13 cellular contexts compared by ENCODE assay signal in the genomic region with DNA sequence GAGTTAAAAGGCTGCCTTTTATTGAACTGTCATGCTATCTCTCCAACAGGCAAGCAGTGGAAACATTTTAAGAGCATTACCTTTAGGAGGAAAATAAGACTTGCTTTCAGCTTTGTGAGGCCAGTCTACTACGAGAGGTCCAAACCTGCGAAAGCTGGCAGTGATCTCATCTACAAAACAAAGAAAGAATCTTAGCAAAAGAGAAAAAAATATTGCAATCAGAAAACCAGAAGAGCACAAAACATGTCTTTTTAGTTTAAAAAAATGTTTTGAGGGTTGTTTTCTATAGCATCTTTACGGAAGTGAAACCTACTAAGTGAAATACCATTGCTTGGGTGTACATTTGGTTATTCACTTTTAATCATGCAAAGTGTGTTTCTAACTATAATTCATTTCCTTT.
DNase-seq lines count a peak whose midpoint lies in the region; ATAC-seq and TF ChIP-seq lines count a peak whose summit lies in the region.
"Had no signal": no experiment of that assay in that cellular context is flagged by ENCODE, and none has a peak within 500 bp of the region (broad histone marks: within the 10 kb centered on the region; RNA-seq: fewer than 3 reads in every experiment).

No MANE protein-coding gene starts in this region.

- no peaks in the 10 kb centered on the region for H3K27me3 Mint-ChIP-seq in T-helper 2 cell treated with Interferon-gamma antibody and Interleukin-4, amounts not matched to agents 5 μg/mL and 100 μg/mL, for 36 hours (ENCODE audit: low read depth)
- H3K27me3 Mint-ChIP-seq in activated CD4-positive, alpha-beta memory T cell treated with anti-CD3 and anti-CD28 coated beads, Interleukin-2, amount 10 ng/mL, durations not matched to agents 7 days and 5 days = no peaks in the 10 kb centered on the region
- H3K27me3 Mint-ChIP-seq: CD4-positive, alpha-beta T cell had no signal

- DNase-seq in GM13977 (ENCODE audit: low spot score) (peak; percentile 31), Right ventricle myocardium inferior (ENCODE audit: missing footprints) (no peak), posterior vena cava (ENCODE audit: low spot score) (no peak)
- DNase-seq in T-helper 2 cell treated with Interferon-gamma antibody and Interleukin-4, amounts not matched to agents 5 μg/mL and 100 μg/mL, for 36 hours (ENCODE audit: low spot score) = no peak
- no peak for DNase-seq in activated CD4-positive, alpha-beta memory T cell treated with anti-CD3 and anti-CD28 coated beads, Interleukin-2, amount 10 ng/mL, durations not matched to agents 7 days and 5 days
- DNase-seq: activated CD8-positive, alpha-beta memory T cell treated with anti-CD3 and anti-CD28 coated beads for 24 hours; caudate nucleus; CD4-positive, alpha-beta T cell; stimulated activated CD4-positive, alpha-beta T cell treated with anti-CD3 and anti-CD28 coated beads, Interleukin-12 subunit alpha, Interleukin-12 subunit beta, amount 100 ng/mL, for 4 hours; substantia nigra had no signal

- peaks cover 6% of the 10 kb centered on the region for H3K36me3 Mint-ChIP-seq in T-helper 2 cell treated with Interferon-gamma antibody and Interleukin-4, amounts not matched to agents 5 μg/mL and 100 μg/mL, for 36 hours (ENCODE audit: low read depth)
- H3K36me3 Mint-ChIP-seq in activated CD4-positive, alpha-beta memory T cell treated with anti-CD3 and anti-CD28 coated beads, Interleukin-2, amount 10 ng/mL, durations not matched to agents 7 days and 5 days (ENCODE audit: low read depth) = peaks cover 19% of the 10 kb centered on the region

- no peaks in the 10 kb centered on the region for H3K9me3 Mint-ChIP-seq in T-helper 2 cell treated with Interferon-gamma antibody and Interleukin-4, amounts not matched to agents 5 μg/mL and 100 μg/mL, for 36 hours
- H3K9me3 Mint-ChIP-seq in activated CD4-positive, alpha-beta memory T cell treated with anti-CD3 and anti-CD28 coated beads, Interleukin-2, amount 10 ng/mL, durations not matched to agents 7 days and 5 days = peaks cover 3% of the 10 kb centered on the region
- H3K9me3 Mint-ChIP-seq: CD4-positive, alpha-beta T cell had no signal

- peak overlapping the region; percentile 63 for H3K27ac ChIP-seq in VCaP

- no peak overlapping the region for H3K4me3 Mint-ChIP-seq in T-helper 2 cell treated with Interferon-gamma antibody and Interleukin-4, amounts not matched to agents 5 μg/mL and 100 μg/mL, for 36 hours
- H3K4me3 Mint-ChIP-seq in activated CD4-positive, alpha-beta memory T cell treated with anti-CD3 and anti-CD28 coated beads, Interleukin-2, amount 10 ng/mL, durations not matched to agents 7 days and 5 days = no peak overlapping the region
- H3K4me3 Mint-ChIP-seq: CD4-positive, alpha-beta T cell had no signal

- intact Hi-C loops in Right ventricle myocardium inferior (cut with DNase I) = no loop called here
- intact Hi-C loops in posterior vena cava (cut with DNase I) = no loop called here

- H3K4me1 Mint-ChIP-seq in T-helper 2 cell treated with Interferon-gamma antibody and Interleukin-4, amounts not matched to agents 5 μg/mL and 100 μg/mL, for 36 hours (ENCODE audit: low read depth) = no peaks in the 10 kb centered on the region
- H3K4me1 Mint-ChIP-seq in activated CD4-positive, alpha-beta memory T cell treated with anti-CD3 and anti-CD28 coated beads, Interleukin-2, amount 10 ng/mL, durations not matched to agents 7 days and 5 days = no peaks in the 10 kb centered on the region

- no peak overlapping the region for H3K27ac Mint-ChIP-seq in T-helper 2 cell treated with Interferon-gamma antibody and Interleukin-4, amounts not matched to agents 5 μg/mL and 100 μg/mL, for 36 hours
- H3K27ac Mint-ChIP-seq in activated CD4-positive, alpha-beta memory T cell treated with anti-CD3 and anti-CD28 coated beads, Interleukin-2, amount 10 ng/mL, durations not matched to agents 7 days and 5 days = no peak overlapping the region
- H3K27ac Mint-ChIP-seq: CD4-positive, alpha-beta T cell had no signal

- CTCF ChIA-PET in activated CD4-positive, alpha-beta memory T cell treated with anti-CD3 and anti-CD28 coated beads, Interleukin-2, amount 10 ng/mL, durations not matched to agents 7 days and 5 days (lab: Charles Lee) = no interaction called here

- ATAC-seq in GM21390 (IDR thresholded peaks at IDR 0.05; ENCODE audit: unreplicated experiment) (peak; percentile 70), HG03135 (IDR thresholded peaks at IDR 0.05; ENCODE audit: unreplicated experiment) (peak; percentile 72), Right ventricle myocardium inferior (no peak)

- no peak for TF ChIP-seq CTCF in GM13977 (IDR thresholded peaks at IDR 0.05; ENCODE audit: extremely low read depth, insufficient read depth, missing control alignments)
- no peak for TF ChIP-seq CTCF in VCaP (conservative IDR thresholded peaks at IDR 0.05)

- POLR2A ChIA-PET in activated CD4-positive, alpha-beta memory T cell treated with anti-CD3 and anti-CD28 coated beads, Interleukin-2, amount 10 ng/mL, durations not matched to agents 7 days and 5 days (lab: Charles Lee) = no interaction called here

- in situ Hi-C loops in GM13977 (cut with MboI; ENCODE audit: low pct_unique_long_range_greater_than_20kb, low sequenced_read_pairs, unreplicated experiment) = no loop called here
